ENCODE assay signal across 28 cellular contexts in the genomic region with DNA sequence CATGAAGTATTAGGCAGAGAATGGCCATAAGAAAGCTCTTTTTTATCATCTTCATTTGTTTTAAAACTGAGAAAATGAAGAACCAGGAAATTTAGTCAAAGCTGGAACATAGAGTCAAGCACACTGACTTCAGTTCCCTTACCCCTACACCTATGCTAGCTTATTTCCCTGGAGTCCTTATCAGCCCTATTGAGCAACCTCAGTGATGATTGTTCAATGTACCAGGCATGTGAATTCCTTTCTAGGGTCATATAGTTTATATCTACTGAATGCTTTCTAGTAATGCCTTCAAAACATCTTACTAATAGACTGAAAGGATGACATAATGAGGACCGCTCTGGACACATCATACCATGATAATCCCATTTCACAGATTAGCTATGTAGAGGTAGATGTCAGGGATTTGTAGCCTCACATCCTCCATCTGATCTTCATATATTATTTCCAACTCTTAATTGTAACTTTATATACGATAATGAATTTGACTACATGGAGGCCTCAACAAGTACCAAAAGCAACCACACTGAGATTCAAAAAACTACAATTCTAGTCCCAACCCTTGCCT.
"Had no signal": no experiment of that assay in that cellular context is flagged by ENCODE, and none has a peak within 500 bp of the region (broad histone marks: within the 10 kb centered on the region; RNA-seq: fewer than 3 reads in every experiment).

No MANE protein-coding gene starts in this region.

- H3K27ac ChIP-seq: breast epithelium, SK-N-MC, VCaP had no signal

- H3K4me3 Mint-ChIP-seq: activated CD4-positive, alpha-beta memory T cell treated with anti-CD3 and anti-CD28 coated beads, Interleukin-2, amount 10 ng/mL, durations not matched to agents 7 days and 5 days; activated naive CD4-positive, alpha-beta T cell treated with anti-CD3 and anti-CD28 coated beads, Interleukin-2, amount 50 U/mL, for 24 hours; activated T-cell treated with anti-CD3 and anti-CD28 coated beads, Interleukin-2, amount 50 U/mL, for 72 hours; central memory CD8-positive, alpha-beta T cell; T-cell had no signal

- H3K27ac Mint-ChIP-seq: activated CD4-positive, alpha-beta memory T cell treated with anti-CD3 and anti-CD28 coated beads, Interleukin-2, amount 10 ng/mL, durations not matched to agents 7 days and 5 days; activated naive CD4-positive, alpha-beta T cell treated with anti-CD3 and anti-CD28 coated beads, Interleukin-2, amount 50 U/mL, for 24 hours; activated T-cell treated with anti-CD3 and anti-CD28 coated beads, Interleukin-2, amount 50 U/mL, for 72 hours; T-cell had no signal

- H3K4me1 Mint-ChIP-seq: activated CD4-positive, alpha-beta memory T cell treated with anti-CD3 and anti-CD28 coated beads, Interleukin-2, amount 10 ng/mL, durations not matched to agents 7 days and 5 days; activated naive CD4-positive, alpha-beta T cell treated with anti-CD3 and anti-CD28 coated beads, Interleukin-2, amount 50 U/mL, for 24 hours; central memory CD8-positive, alpha-beta T cell; T-cell had no signal

- H3K4me1 ChIP-seq: breast epithelium had no signal

- H3K36me3 ChIP-seq: breast epithelium, MG63 had no signal

- H3K27me3 ChIP-seq: breast epithelium, MG63 had no signal

- H3K9me3 ChIP-seq: breast epithelium, MG63 had no signal

- DNase-seq: activated CD4-positive, alpha-beta memory T cell treated with anti-CD3 and anti-CD28 coated beads, Interleukin-2, amount 10 ng/mL, durations not matched to agents 7 days and 5 days; activated CD4-positive, alpha-beta T cell treated with anti-CD3 and anti-CD28 coated beads, Interleukin-2, amount 50 U/mL, for 1 hour; activated CD4-positive, CD25-positive, alpha-beta regulatory T cell; activated CD8-positive, alpha-beta memory T cell treated with anti-CD3 and anti-CD28 coated beads, Interleukin-2, amount 50 U/mL, for 4 hours; activated T-cell treated with anti-CD3 and anti-CD28 coated beads, Interleukin-2, amount 50 U/mL, for 72 hours; amniotic stem cell; MG63; MV-4-11; NCI-H1092 treated with DMSO at 0.1 percent for 48 hours; NCI-H1417 treated with DMSO at 0.1 percent for 48 hours; NCI-H1694; NCI-H2029; NCI-H2107; NCI-H2171 treated with DMSO at 0.1 percent for 48 hours; NCI-H345; NCI-H510A; NCI-H526 treated with DMSO at 0.1 percent for 48 hours; NCI-H82; RPMI8226; T-cell; T-helper 2 cell; T1000 had no signal

- H3K4me3 ChIP-seq: breast epithelium, MG63, SK-N-MC had no signal

- H3K9me3 Mint-ChIP-seq: activated CD4-positive, alpha-beta memory T cell treated with anti-CD3 and anti-CD28 coated beads, Interleukin-2, amount 10 ng/mL, durations not matched to agents 7 days and 5 days; activated naive CD4-positive, alpha-beta T cell treated with anti-CD3 and anti-CD28 coated beads, Interleukin-2, amount 50 U/mL, for 24 hours; activated T-cell treated with anti-CD3 and anti-CD28 coated beads, Interleukin-2, amount 50 U/mL, for 72 hours; central memory CD8-positive, alpha-beta T cell; T-cell had no signal

- H3K36me3 Mint-ChIP-seq: activated naive CD4-positive, alpha-beta T cell treated with anti-CD3 and anti-CD28 coated beads, Interleukin-2, amount 50 U/mL, for 24 hours; T-cell had no signal

- ATAC-seq: activated T-cell treated with anti-CD3 and anti-CD28 coated beads, Interleukin-2, amount 50 U/mL, for 72 hours; Right ventricle myocardium inferior; T-cell had no signal
